8 cellular contexts compared by ENCODE assay signal in the genomic region with DNA sequence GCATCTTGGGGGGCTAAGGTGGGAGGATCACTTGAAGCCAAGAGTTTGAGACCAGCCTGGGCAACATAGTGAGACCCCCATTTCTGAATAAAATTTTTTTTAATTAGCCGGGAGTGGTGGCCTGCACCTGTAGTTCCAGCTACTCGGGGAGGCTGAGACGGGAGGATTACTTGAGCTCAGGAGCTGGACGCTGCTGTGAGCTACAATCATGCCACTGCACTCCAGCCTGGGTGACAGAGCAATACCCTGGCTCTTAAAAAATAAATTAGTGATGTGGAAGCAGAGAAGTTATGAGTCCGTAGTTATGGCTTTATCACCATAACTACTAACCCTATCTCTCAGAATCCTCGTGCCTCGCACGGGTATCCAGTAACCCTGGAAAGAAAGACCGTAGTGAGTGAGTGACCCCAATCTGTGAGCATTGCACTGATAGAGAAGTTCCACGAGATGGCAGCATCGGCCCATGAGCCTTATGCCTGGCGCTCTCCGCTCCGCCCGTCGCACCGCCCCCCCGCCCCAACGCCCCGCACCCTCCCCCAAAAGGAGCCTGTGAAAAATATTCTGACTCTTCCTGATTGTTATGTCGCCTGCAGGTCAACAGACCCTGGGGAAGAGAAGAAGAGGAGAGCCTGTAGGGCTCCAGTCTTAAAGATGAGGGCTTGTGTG. TPM values are rescaled to one million over a fixed set of nuclear protein-coding genes. Genes with fewer than 3 reads are reported as not detected.
DNase-seq lines count a peak whose midpoint lies in the region; ATAC-seq, FAIRE-seq and TF ChIP-seq lines count a peak whose summit lies in the region.

No MANE protein-coding gene starts in this region.

- CTCF ChIA-PET in HepG2 (lab: Yijun Ruan, JAX; ENCODE audit: low intra/inter-chr PET ratio, low total read pairs), result interaction anchor here (1.7 to 2.4 kb wide), 2 partner anchors 256 to 295 kb away, joined by 7 to 29 read pairs; no protein-coding TSS in a partner anchor

- H3K27me3 ChIP-seq in HepG2 (ENCODE audit: control insufficient read depth in 1 of 2, insufficient read depth in 2 of 2, low read length in 2 of 2), result peaks cover 1 to 15% of the 10 kb centered on the region in 2 experiments; a peak in 2 of 5 replicates

- DNase-seq in ELR (ENCODE audit: low read depth) (peak; percentile 58), LoVo (ENCODE audit: low spot score) (peak; percentile 59), coronary artery (ENCODE audit: low spot score) (no peak), HepG2 (ENCODE audit: low spot score) (no peak), OCI-M2 (lab: John Stamatoyannopoulos, UW; ENCODE audit: unreplicated experiment) (no peak), NCI-H2107 treated with DMSO at 0.1 percent for 48 hours (lab: John Stamatoyannopoulos, UW; ENCODE audit: unreplicated experiment) (no peak)
- peak; percentile 28 for DNase-seq in activated CD4-positive, CD25-positive, alpha-beta regulatory T cell treated with anti-CD3 and anti-CD28 coated beads, Interleukin-2, amount 50 U/mL, for 16 hours (ENCODE audit: low read depth, low spot score)
- DNase-seq in stimulated activated CD8-positive, alpha-beta memory T cell treated with anti-CD3 and anti-CD28 coated beads, Interleukin-12 subunit alpha, Interleukin-12 subunit beta, amount 100 ng/mL, for 24 hours (ENCODE audit: extremely low read depth), result peak; percentile 5

- no peak for TF ChIP-seq POLR2A in HepG2 (IDR thresholded peaks at IDR 0.05; ENCODE audit: insufficient read depth in 1 of 2, low read depth in 2 of 2, low read length in 2 of 2)

- no peak overlapping the region for H3K9ac ChIP-seq in HepG2 (ENCODE audit: insufficient read depth, low read depth, low read length)

- peak; percentile 30; the same call in 2 of the 3 replicates for ATAC-seq in HepG2

- POLR2A ChIA-PET in HepG2 (lab: Yijun Ruan, JAX), result no interaction called here

- peak; percentile 57 for TF ChIP-seq RAD21 in HepG2 (CRISPR knock-in tag; IDR thresholded peaks at IDR 0.05)

- BruUV-seq in HepG2 (replicated peaks; lab: Mats Ljungman, UMichigan), result no TSS peak

- peak; percentile 71 for FAIRE-seq in HepG2 (lab: Jason Lieb, UNC)

- TF ChIP-seq EP300 in HepG2 (IDR thresholded peaks at IDR 0.05; ENCODE audit: low read depth in 2 of 2, low read length in 2 of 2) (no peak), HepG2 (CRISPR knock-in tag; IDR thresholded peaks at IDR 0.05; ENCODE audit: borderline replicate concordance) (no peak)

- TF ChIP-seq CTCF in coronary artery (IDR thresholded peaks at IDR 0.05), result peak; percentile 81
- TF ChIP-seq CTCF in HepG2 (CRISPR knock-in tag; IDR thresholded peaks at IDR 0.05), result peak; percentile 75

- 6% methylated on average over 14 of the region's 21 CpGs for WGBS in HepG2 (ENCODE audit: low lambda C conversion rate)

- no peak overlapping the region for H3K4me2 ChIP-seq in HepG2 (ENCODE audit: low read depth, low read length)

- in situ Hi-C loops in HepG2 (cut with HindIII; ENCODE audit: extremely low pct_ligation_motif_present, low pct_unique_long_range_greater_than_20kb), result loop anchor here (10.0 kb wide), 1 partner anchor 301 kb away; no protein-coding TSS in a partner anchor

- H2AFZ ChIP-seq in HepG2 (ENCODE audit: low read length), result no peak overlapping the region

- H3K4me1 ChIP-seq in HepG2 (ENCODE audit: insufficient read depth, low read length), result 0 out of 2 replicates have a peak, but pooled peaks cover 5% of the 10 kb centered on the region

- H3K9me3 ChIP-seq in HepG2 (ENCODE audit: low read length), result no peaks in the 10 kb centered on the region

- no peaks in the 10 kb centered on the region for H3K79me2 ChIP-seq in HepG2 (ENCODE audit: insufficient read depth, low read length)

- peak overlapping the region; percentile 21 for H3K4me3 ChIP-seq in coronary artery
- no peak overlapping the region for H3K4me3 ChIP-seq in HepG2 (replicated peaks in 1 of 3; ENCODE audit: insufficient read depth in 1 of 3, low read depth in 2 of 3, low read length in 3 of 3)

- H3K27ac ChIP-seq in coronary artery (peak overlapping the region in 1 of 2 donors; percentile 53), HepG2 (ENCODE audit: extremely low read length, insufficient read depth, low read length) (no peak overlapping the region)

- no peaks in the 10 kb centered on the region for H3K36me3 ChIP-seq in HepG2 (replicated peaks in 1 of 2; ENCODE audit: control insufficient read depth in 1 of 2, insufficient read depth in 2 of 2, low read length in 2 of 2)

- intact Hi-C loops in HepG2 (cut with micrococcal nuclease; ENCODE audit: unreplicated experiment), result loop anchor here (1.0 to 10.0 kb wide), 3 partner anchors 121 to 291 kb away; no protein-coding TSS in a partner anchor

- H4K20me1 ChIP-seq in HepG2 (ENCODE audit: insufficient read depth, low read length), result no peaks in the 10 kb centered on the region

TF ChIP-seq in HepG2, 621 proteins besides CTCF, POLR2A, EP300 and RAD21:
- TF ChIP-seq, protein P1, sequence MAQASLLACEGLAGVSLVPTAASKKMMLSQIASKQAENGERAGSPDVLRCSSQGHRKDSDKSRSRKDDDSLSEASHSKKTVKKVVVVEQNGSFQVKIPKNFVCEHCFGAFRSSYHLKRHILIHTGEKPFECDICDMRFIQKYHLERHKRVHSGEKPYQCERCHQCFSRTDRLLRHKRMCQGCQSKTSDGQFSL (CRISPR knock-in tag; IDR thresholded peaks at IDR 0.05), result peak; percentile 77; the same call in 1 of the 2 replicates
- TF ChIP-seq, protein P2, sequence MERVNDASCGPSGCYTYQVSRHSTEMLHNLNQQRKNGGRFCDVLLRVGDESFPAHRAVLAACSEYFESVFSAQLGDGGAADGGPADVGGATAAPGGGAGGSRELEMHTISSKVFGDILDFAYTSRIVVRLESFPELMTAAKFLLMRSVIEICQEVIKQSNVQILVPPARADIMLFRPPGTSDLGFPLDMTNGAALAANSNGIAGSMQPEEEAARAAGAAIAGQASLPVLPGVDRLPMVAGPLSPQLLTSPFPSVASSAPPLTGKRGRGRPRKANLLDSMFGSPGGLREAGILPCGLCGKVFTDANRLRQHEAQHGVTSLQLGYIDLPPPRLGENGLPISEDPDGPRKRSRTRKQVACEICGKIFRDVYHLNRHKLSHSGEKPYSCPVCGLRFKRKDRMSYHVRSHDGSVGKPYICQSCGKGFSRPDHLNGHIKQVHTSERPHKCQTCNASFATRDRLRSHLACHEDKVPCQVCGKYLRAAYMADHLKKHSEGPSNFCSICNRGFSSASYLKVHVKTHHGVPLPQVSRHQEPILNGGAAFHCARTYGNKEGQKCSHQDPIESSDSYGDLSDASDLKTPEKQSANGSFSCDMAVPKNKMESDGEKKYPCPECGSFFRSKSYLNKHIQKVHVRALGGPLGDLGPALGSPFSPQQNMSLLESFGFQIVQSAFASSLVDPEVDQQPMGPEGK (CRISPR knock-in tag; IDR thresholded peaks at IDR 0.05), result peak; percentile 53
- TF ChIP-seq SMC3 (IDR thresholded peaks at IDR 0.05; ENCODE audit: low read length) (peak; percentile 66), STAG1 (CRISPR knock-in tag; IDR thresholded peaks at IDR 0.05) (peak; percentile 81), ATF7 (IDR thresholded peaks at IDR 0.05) (no peak), ATF7 (CRISPR knock-in tag; IDR thresholded peaks at IDR 0.05) (no peak)
- TF ChIP-seq, protein P3, sequence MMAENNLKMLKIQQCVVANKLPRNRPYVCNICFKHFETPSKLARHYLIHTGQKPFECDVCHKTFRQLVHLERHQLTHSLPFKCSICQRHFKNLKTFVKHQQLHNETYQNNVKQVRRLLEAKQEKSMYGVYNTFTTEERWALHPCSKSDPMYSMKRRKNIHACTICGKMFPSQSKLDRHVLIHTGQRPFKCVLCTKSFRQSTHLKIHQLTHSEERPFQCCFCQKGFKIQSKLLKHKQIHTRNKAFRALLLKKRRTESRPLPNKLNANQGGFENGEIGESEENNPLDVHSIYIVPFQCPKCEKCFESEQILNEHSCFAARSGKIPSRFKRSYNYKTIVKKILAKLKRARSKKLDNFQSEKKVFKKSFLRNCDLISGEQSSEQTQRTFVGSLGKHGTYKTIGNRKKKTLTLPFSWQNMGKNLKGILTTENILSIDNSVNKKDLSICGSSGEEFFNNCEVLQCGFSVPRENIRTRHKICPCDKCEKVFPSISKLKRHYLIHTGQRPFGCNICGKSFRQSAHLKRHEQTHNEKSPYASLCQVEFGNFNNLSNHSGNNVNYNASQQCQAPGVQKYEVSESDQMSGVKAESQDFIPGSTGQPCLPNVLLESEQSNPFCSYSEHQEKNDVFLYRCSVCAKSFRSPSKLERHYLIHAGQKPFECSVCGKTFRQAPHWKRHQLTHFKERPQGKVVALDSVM (CRISPR knock-in tag; IDR thresholded peaks at IDR 0.05), result no peak
TF ChIP-seq in HepG2: peak in this region for 4.

RNA-seq across cellular contexts. Expression of a gene that starts 4.9 kb away (rescaled TPM):
- 5.3 and 8.6 TPM in 2 replicates for total RNA-seq in HepG2 (2016; rRNA removed; fragmentation: Illumina TruSeq; extraction: Trizol)
- total RNA-seq in HepG2 (2016; cell fraction: cytosol; rRNA removed; fragmentation: Illumina TruSeq; extraction: Trizol; ENCODE audit: low read depth), result 3.3 and 4.1 TPM in 2 replicates
- total RNA-seq in HepG2 (2016; cell fraction: insoluble cytoplasmic fraction; rRNA removed; fragmentation: Illumina TruSeq; extraction: Trizol), result 5.0 and 9.4 TPM in 2 replicates
- 6.3 and 7.6 TPM in 2 replicates for total RNA-seq in HepG2 (2016; cell fraction: membrane; rRNA removed; fragmentation: Illumina TruSeq; extraction: Trizol)
- total RNA-seq in HepG2 (2016; cell fraction: nucleus; rRNA removed; fragmentation: Illumina TruSeq; extraction: Trizol), result 9.6 and 10.1 TPM in 2 replicates
- polyA plus RNA-seq in HepG2 (2011; rRNA removed), result 11.8 and 14.4 TPM in 2 replicates
- polyA plus RNA-seq in HepG2 (2011; cell fraction: cytosol; rRNA removed), result 11.4 and 13.2 TPM in 2 replicates
- polyA plus RNA-seq in HepG2 (2011; cell fraction: nucleus; rRNA removed), result 10.9 and 11.3 TPM in 2 replicates
- polyA plus RNA-seq in HepG2 (2012), result 13.5 and 17.5 TPM in 2 replicates
- polyA plus RNA-seq in HepG2 (2016; cell fraction: cytosol; fragmentation: Illumina TruSeq; extraction: Trizol; ENCODE audit: low read depth), result 5.1 and 5.8 TPM in 2 replicates
- polyA plus RNA-seq in HepG2 (2016; cell fraction: insoluble cytoplasmic fraction; fragmentation: Illumina TruSeq; extraction: Trizol; ENCODE audit: low read depth), result 6.5 and 10.2 TPM in 2 replicates
- polyA plus RNA-seq in HepG2 (2016; cell fraction: membrane; fragmentation: Illumina TruSeq; extraction: Trizol; ENCODE audit: low read depth), result 8.9 and 9.6 TPM in 2 replicates
- polyA plus RNA-seq in HepG2 (2016; cell fraction: nucleus; fragmentation: Illumina TruSeq; extraction: Trizol; ENCODE audit: insufficient read depth, low read depth), result 19.0 and 21.6 TPM in 2 replicates
- polyA minus RNA-seq in HepG2 (2011; rRNA and poly(A)+ RNA removed; ENCODE audit: low replicate concordance), result 18.5 and 33.8 TPM in 2 replicates
- 8.6 and 10.2 TPM in 2 replicates for polyA minus RNA-seq in HepG2 (2011; cell fraction: cytosol; rRNA and poly(A)+ RNA removed)
- polyA minus RNA-seq in HepG2 (2011; cell fraction: nucleus; rRNA and poly(A)+ RNA removed), result 11.1 and 12.4 TPM in 2 replicates

Comparison
In these comparisons a context has a peak if more than half of its experiments do, and no peak if none do; other contexts are left out.
1. DNase-seq: peak in ELR (single experiment), LoVo (single experiment), activated CD4-positive, CD25-positive, alpha-beta regulatory T cell treated with anti-CD3 and anti-CD28 coated beads, Interleukin-2, amount 50 U/mL, for 16 hours (single experiment) and stimulated activated CD8-positive, alpha-beta memory T cell treated with anti-CD3 and anti-CD28 coated beads, Interleukin-12 subunit alpha, Interleukin-12 subunit beta, amount 100 ng/mL, for 24 hours (single experiment); none in coronary artery (single experiment), HepG2 (single experiment), OCI-M2 (single experiment) and NCI-H2107 treated with DMSO at 0.1 percent for 48 hours (single experiment).